Comparison of ENCODE assay signal across 1 cellular context in genomic region chr1:168392958-168393357, GRCh38.
TF ChIP-seq lines count a peak whose summit lies in the region.

No MANE protein-coding gene starts in this region.

TF ChIP-seq in HCT116, 20 proteins besides CTCF, POLR2A, EP300 and RAD21 (continued from another document):
- TF ChIP-seq REST (IDR thresholded peaks at IDR 0.05; ENCODE audit: low read depth) (no peak), ATF3 (IDR thresholded peaks at IDR 0.05) (no peak), ELF1 (IDR thresholded peaks at IDR 0.05; ENCODE audit: borderline replicate concordance, low read depth) (no peak), SRF (IDR thresholded peaks at IDR 0.05; ENCODE audit: low read depth) (no peak), EGR1 (IDR thresholded peaks at IDR 0.05; ENCODE audit: low read depth) (no peak), MAX (IDR thresholded peaks at IDR 0.05) (no peak), SIN3A (IDR thresholded peaks at IDR 0.05; ENCODE audit: low read depth) (no peak), CEBPB (IDR thresholded peaks at IDR 0.05; ENCODE audit: low read depth) (no peak), JUND (IDR thresholded peaks at IDR 0.05) (no peak)
